In the genomic region with DNA sequence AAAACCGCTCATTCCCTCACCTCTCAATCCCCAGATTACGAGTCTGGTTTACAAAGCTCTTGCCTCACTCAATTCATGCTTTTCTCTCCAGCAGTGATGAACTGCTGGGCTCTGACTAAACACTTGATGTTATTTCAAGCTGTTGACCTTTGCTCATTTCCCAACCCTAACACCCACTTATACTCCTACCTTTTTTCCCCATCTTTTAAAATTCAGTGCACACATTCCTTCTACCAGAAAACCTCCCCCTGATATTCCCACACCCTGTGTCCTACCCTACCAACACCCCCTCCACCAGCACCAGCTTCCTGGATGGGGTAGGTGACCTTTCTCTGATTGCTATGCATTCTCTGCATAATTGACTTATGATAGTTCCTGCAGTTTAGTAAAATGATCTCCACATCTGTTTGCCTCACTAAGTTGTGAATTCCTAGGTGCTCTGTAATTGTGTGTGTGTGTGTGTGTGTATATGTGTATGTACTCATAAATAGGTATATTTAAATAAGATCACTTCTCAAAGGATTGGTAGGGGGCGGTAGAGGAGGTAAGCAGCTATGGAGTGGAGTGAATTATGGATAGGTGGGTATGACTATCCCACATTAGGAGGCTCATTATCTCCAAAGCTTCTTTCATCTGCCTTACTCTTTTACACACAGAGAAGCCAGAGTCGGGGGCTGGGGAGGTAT, we compare ENCODE assay signal across 1 cellular context.
A peak's percentile ranks its signal among the peaks of the same experiment; 100 is the strongest.
TF ChIP-seq lines count a peak whose summit lies in the region.

No MANE protein-coding gene starts in this region.

TF ChIP-seq in HepG2, 621 proteins besides CTCF, POLR2A, EP300 and RAD21 (continued from another document and continues in another):
- TF ChIP-seq, protein P1, sequence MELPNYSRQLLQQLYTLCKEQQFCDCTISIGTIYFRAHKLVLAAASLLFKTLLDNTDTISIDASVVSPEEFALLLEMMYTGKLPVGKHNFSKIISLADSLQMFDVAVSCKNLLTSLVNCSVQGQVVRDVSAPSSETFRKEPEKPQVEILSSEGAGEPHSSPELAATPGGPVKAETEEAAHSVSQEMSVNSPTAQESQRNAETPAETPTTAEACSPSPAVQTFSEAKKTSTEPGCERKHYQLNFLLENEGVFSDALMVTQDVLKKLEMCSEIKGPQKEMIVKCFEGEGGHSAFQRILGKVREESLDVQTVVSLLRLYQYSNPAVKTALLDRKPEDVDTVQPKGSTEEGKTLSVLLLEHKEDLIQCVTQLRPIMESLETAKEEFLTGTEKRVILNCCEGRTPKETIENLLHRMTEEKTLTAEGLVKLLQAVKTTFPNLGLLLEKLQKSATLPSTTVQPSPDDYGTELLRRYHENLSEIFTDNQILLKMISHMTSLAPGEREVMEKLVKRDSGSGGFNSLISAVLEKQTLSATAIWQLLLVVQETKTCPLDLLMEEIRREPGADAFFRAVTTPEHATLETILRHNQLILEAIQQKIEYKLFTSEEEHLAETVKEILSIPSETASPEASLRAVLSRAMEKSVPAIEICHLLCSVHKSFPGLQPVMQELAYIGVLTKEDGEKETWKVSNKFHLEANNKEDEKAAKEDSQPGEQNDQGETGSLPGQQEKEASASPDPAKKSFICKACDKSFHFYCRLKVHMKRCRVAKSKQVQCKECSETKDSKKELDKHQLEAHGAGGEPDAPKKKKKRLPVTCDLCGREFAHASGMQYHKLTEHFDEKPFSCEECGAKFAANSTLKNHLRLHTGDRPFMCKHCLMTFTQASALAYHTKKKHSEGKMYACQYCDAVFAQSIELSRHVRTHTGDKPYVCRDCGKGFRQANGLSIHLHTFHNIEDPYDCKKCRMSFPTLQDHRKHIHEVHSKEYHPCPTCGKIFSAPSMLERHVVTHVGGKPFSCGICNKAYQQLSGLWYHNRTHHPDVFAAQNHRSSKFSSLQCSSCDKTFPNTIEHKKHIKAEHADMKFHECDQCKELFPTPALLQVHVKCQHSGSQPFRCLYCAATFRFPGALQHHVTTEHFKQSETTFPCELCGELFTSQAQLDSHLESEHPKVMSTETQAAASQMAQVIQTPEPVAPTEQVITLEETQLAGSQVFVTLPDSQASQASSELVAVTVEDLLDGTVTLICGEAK (IDR thresholded peaks at IDR 0.05), result no peak
- TF ChIP-seq, protein P1 (CRISPR knock-in tag; IDR thresholded peaks at IDR 0.05), result no peak
- TF ChIP-seq ZFY (CRISPR knock-in tag; IDR thresholded peaks at IDR 0.05) (0 out of 2 replicates have a peak, but pooled peaks have one; percentile 11), MIER3 (CRISPR knock-in tag; IDR thresholded peaks at IDR 0.05; ENCODE audit: borderline replicate concordance) (peak; percentile 40; the same call in 1 of the 2 replicates), HDAC2 (CRISPR knock-in tag; IDR thresholded peaks at IDR 0.05) (0 out of 2 replicates have a peak, but pooled peaks have one; percentile 34), ZNF431 (CRISPR knock-in tag; IDR thresholded peaks at IDR 0.05; ENCODE audit: borderline replicate concordance, low read depth) (no peak), WIZ (CRISPR knock-in tag; IDR thresholded peaks at IDR 0.05) (no peak), MTA1 (CRISPR knock-in tag; IDR thresholded peaks at IDR 0.05; ENCODE audit: borderline replicate concordance) (no peak), ZNF577 (CRISPR knock-in tag; IDR thresholded peaks at IDR 0.05; ENCODE audit: borderline replicate concordance, low read depth) (no peak), TMF1 (CRISPR knock-in tag; IDR thresholded peaks at IDR 0.05; ENCODE audit: low read depth) (no peak), XRCC5 (optimal IDR thresholded peaks at IDR 0.05; ENCODE audit: low read length) (no peak), SMAD1 (CRISPR knock-in tag; IDR thresholded peaks at IDR 0.05; ENCODE audit: borderline replicate concordance, low read depth) (no peak), ZBTB20 (CRISPR knock-in tag; IDR thresholded peaks at IDR 0.05; ENCODE audit: borderline replicate concordance, low read depth) (peak; percentile 35; the same call in 1 of the 2 replicates), SAP130 (CRISPR knock-in tag; IDR thresholded peaks at IDR 0.05; ENCODE audit: low read depth) (peak; percentile 56; the same call in 1 of the 2 replicates), ASH2L (IDR thresholded peaks at IDR 0.05; ENCODE audit: insufficient read length, low read depth, low read length) (peak; percentile 49), HIVEP1 (CRISPR knock-in tag; IDR thresholded peaks at IDR 0.05) (no peak), SP1 (IDR thresholded peaks at IDR 0.05) (no peak), SP1 (CRISPR knock-in tag; IDR thresholded peaks at IDR 0.05) (no peak), CREM (IDR thresholded peaks at IDR 0.05) (peak; percentile 57), CREM (CRISPR knock-in tag; IDR thresholded peaks at IDR 0.05) (no peak), ZNF678 (CRISPR knock-in tag; IDR thresholded peaks at IDR 0.05) (no peak), AHR (CRISPR knock-in tag; IDR thresholded peaks at IDR 0.05) (no peak), ELF3 (CRISPR knock-in tag; IDR thresholded peaks at IDR 0.05) (peak; percentile 39; the same call in 1 of the 2 replicates), BORCS8-MEF2B (CRISPR knock-in tag; IDR thresholded peaks at IDR 0.05) (no peak)
- TF ChIP-seq, protein P2, sequence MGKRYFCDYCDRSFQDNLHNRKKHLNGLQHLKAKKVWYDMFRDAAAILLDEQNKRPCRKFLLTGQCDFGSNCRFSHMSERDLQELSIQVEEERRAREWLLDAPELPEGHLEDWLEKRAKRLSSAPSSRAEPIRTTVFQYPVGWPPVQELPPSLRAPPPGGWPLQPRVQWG (CRISPR knock-in tag; IDR thresholded peaks at IDR 0.05; ENCODE audit: borderline replicate concordance, low read depth), result no peak
- TF ChIP-seq, protein P3, sequence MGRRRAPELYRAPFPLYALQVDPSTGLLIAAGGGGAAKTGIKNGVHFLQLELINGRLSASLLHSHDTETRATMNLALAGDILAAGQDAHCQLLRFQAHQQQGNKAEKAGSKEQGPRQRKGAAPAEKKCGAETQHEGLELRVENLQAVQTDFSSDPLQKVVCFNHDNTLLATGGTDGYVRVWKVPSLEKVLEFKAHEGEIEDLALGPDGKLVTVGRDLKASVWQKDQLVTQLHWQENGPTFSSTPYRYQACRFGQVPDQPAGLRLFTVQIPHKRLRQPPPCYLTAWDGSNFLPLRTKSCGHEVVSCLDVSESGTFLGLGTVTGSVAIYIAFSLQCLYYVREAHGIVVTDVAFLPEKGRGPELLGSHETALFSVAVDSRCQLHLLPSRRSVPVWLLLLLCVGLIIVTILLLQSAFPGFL (CRISPR knock-in tag; IDR thresholded peaks at IDR 0.05), result no peak
- TF ChIP-seq, protein P4, sequence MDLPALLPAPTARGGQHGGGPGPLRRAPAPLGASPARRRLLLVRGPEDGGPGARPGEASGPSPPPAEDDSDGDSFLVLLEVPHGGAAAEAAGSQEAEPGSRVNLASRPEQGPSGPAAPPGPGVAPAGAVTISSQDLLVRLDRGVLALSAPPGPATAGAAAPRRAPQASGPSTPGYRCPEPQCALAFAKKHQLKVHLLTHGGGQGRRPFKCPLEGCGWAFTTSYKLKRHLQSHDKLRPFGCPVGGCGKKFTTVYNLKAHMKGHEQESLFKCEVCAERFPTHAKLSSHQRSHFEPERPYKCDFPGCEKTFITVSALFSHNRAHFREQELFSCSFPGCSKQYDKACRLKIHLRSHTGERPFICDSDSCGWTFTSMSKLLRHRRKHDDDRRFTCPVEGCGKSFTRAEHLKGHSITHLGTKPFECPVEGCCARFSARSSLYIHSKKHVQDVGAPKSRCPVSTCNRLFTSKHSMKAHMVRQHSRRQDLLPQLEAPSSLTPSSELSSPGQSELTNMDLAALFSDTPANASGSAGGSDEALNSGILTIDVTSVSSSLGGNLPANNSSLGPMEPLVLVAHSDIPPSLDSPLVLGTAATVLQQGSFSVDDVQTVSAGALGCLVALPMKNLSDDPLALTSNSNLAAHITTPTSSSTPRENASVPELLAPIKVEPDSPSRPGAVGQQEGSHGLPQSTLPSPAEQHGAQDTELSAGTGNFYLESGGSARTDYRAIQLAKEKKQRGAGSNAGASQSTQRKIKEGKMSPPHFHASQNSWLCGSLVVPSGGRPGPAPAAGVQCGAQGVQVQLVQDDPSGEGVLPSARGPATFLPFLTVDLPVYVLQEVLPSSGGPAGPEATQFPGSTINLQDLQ (CRISPR knock-in tag; IDR thresholded peaks at IDR 0.05), result no peak
- TF ChIP-seq, protein P5, sequence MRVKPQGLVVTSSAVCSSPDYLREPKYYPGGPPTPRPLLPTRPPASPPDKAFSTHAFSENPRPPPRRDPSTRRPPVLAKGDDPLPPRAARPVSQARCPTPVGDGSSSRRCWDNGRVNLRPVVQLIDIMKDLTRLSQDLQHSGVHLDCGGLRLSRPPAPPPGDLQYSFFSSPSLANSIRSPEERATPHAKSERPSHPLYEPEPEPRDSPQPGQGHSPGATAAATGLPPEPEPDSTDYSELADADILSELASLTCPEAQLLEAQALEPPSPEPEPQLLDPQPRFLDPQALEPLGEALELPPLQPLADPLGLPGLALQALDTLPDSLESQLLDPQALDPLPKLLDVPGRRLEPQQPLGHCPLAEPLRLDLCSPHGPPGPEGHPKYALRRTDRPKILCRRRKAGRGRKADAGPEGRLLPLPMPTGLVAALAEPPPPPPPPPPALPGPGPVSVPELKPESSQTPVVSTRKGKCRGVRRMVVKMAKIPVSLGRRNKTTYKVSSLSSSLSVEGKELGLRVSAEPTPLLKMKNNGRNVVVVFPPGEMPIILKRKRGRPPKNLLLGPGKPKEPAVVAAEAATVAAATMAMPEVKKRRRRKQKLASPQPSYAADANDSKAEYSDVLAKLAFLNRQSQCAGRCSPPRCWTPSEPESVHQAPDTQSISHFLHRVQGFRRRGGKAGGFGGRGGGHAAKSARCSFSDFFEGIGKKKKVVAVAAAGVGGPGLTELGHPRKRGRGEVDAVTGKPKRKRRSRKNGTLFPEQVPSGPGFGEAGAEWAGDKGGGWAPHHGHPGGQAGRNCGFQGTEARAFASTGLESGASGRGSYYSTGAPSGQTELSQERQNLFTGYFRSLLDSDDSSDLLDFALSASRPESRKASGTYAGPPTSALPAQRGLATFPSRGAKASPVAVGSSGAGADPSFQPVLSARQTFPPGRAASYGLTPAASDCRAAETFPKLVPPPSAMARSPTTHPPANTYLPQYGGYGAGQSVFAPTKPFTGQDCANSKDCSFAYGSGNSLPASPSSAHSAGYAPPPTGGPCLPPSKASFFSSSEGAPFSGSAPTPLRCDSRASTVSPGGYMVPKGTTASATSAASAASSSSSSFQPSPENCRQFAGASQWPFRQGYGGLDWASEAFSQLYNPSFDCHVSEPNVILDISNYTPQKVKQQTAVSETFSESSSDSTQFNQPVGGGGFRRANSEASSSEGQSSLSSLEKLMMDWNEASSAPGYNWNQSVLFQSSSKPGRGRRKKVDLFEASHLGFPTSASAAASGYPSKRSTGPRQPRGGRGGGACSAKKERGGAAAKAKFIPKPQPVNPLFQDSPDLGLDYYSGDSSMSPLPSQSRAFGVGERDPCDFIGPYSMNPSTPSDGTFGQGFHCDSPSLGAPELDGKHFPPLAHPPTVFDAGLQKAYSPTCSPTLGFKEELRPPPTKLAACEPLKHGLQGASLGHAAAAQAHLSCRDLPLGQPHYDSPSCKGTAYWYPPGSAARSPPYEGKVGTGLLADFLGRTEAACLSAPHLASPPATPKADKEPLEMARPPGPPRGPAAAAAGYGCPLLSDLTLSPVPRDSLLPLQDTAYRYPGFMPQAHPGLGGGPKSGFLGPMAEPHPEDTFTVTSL (CRISPR knock-in tag; IDR thresholded peaks at IDR 0.05; ENCODE audit: borderline replicate concordance), result no peak; the same call in 1 of the 2 replicates
- TF ChIP-seq, protein P6, sequence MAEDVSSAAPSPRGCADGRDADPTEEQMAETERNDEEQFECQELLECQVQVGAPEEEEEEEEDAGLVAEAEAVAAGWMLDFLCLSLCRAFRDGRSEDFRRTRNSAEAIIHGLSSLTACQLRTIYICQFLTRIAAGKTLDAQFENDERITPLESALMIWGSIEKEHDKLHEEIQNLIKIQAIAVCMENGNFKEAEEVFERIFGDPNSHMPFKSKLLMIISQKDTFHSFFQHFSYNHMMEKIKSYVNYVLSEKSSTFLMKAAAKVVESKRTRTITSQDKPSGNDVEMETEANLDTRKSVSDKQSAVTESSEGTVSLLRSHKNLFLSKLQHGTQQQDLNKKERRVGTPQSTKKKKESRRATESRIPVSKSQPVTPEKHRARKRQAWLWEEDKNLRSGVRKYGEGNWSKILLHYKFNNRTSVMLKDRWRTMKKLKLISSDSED (CRISPR knock-in tag; IDR thresholded peaks at IDR 0.05), result no peak
